20 cellular contexts compared by ENCODE assay signal in genomic region chr10:111709630-111710029, GRCh38.
DNase-seq lines count a peak whose midpoint lies in the region; ATAC-seq and TF ChIP-seq lines count a peak whose summit lies in the region.
"Had no signal": no experiment of that assay in that cellular context is flagged by ENCODE, and none has a peak within 500 bp of the region (broad histone marks: within the 10 kb centered on the region; RNA-seq: fewer than 3 reads in every experiment).

No MANE protein-coding gene starts in this region.

- no peaks in the 10 kb centered on the region for H3K9me2 ChIP-seq in GM23248 (ENCODE audit: insufficient read depth)

- H2AK5ac ChIP-seq in neuronal stem cell (ENCODE audit: low read depth, low read length), result no peak overlapping the region

- H3K4me1 ChIP-seq in GM23248 (ENCODE audit: insufficient read depth) (peaks cover 53% of the 10 kb centered on the region), neuronal stem cell (ENCODE audit: control insufficient read depth in 2 of 2, insufficient read depth in 1 of 2, low read depth in 1 of 2, low read length in 2 of 2) (no peaks in the 10 kb centered on the region), foreskin keratinocyte (no peaks in the 10 kb centered on the region)
- H3K4me1 ChIP-seq: BE2C; BLaER1 treated with 17β-estradiol and CSF1 and Interleukin-3, amounts not matched to agents 10 nM and 100 nM; HAP-1 had no signal

- H3K18ac ChIP-seq in neuronal stem cell (ENCODE audit: low read length), result no peak overlapping the region

- H4K8ac ChIP-seq in neuronal stem cell (ENCODE audit: low read depth, low read length), result no peak overlapping the region

- CTCF ChIA-PET in T-cell (lab: Charles Lee), result no interaction called here

- no peak overlapping the region for H3K4ac ChIP-seq in neuronal stem cell (ENCODE audit: low read length)

- no peaks in the 10 kb centered on the region for H3K9me3 ChIP-seq in GM23248 (ENCODE audit: low read depth)
- peaks cover 0 to 4% of the 10 kb centered on the region in 2 donors for H3K9me3 ChIP-seq in neuronal stem cell (replicated peaks in 1 of 2; ENCODE audit: control insufficient read depth in 2 of 2, insufficient read depth in 1 of 2, low read depth in 1 of 2, low read length in 2 of 2)
- H3K9me3 ChIP-seq: BE2C, HAP-1 had no signal

- H3K23ac ChIP-seq in neuronal stem cell (ENCODE audit: low read depth, low read length, poor library complexity), result no peak overlapping the region

- H3F3A ChIP-seq in GM23248 (ENCODE audit: insufficient read depth), result peaks cover 44% of the 10 kb centered on the region

- no peaks in the 10 kb centered on the region for H3K36me3 Mint-ChIP-seq in T-cell
- H3K36me3 Mint-ChIP-seq: CD14-positive monocyte had no signal

- H3K27me3 ChIP-seq in GM23248 (replicated peaks; ENCODE audit: insufficient read depth) (no peaks in the 10 kb centered on the region), neuronal stem cell (ENCODE audit: control insufficient read depth in 3 of 3, insufficient read depth in 3 of 3, low read depth in 1 of 3, low read length in 3 of 3) (no peaks in the 10 kb centered on the region), foreskin keratinocyte (no peaks in the 10 kb centered on the region)
- H3K27me3 ChIP-seq: BE2C; BLaER1 treated with 17β-estradiol and CSF1 and Interleukin-3, amounts not matched to agents 10 nM and 100 nM had no signal

- H3K9ac ChIP-seq in GM23248 (no peak overlapping the region), neuronal stem cell (ENCODE audit: low read depth, low read length, poor library complexity) (no peak overlapping the region)
- H3K9ac ChIP-seq: BLaER1 treated with 17β-estradiol and CSF1 and Interleukin-3, amounts not matched to agents 10 nM and 100 nM had no signal

- no peaks in the 10 kb centered on the region for H3K36me3 ChIP-seq in GM23248 (ENCODE audit: low read depth)
- no peaks in the 10 kb centered on the region for H3K36me3 ChIP-seq in neuronal stem cell (replicated peaks in 1 of 2; ENCODE audit: control insufficient read depth in 2 of 2, insufficient read depth in 2 of 2, low read length in 2 of 2)
- H3K36me3 ChIP-seq: BE2C; BLaER1 treated with 17β-estradiol and CSF1 and Interleukin-3, amounts not matched to agents 10 nM and 100 nM; HAP-1 had no signal

- peak overlapping the region; percentile 1 for H3K4me2 ChIP-seq in GM23248 (ENCODE audit: unreplicated experiment)
- no peak overlapping the region for H3K4me2 ChIP-seq in neuronal stem cell (ENCODE audit: insufficient read depth, low read length, poor library complexity, severe bottlenecking)
- H3K4me2 ChIP-seq: BLaER1 treated with 17β-estradiol and CSF1 and Interleukin-3, amounts not matched to agents 10 nM and 100 nM had no signal

- no peaks in the 10 kb centered on the region for H3K27me3 Mint-ChIP-seq in T-cell
- H3K27me3 Mint-ChIP-seq: CD4-positive, alpha-beta T cell; CD8-positive, alpha-beta memory T cell had no signal

- TF ChIP-seq CTCF in fibroblast of the aortic adventitia (IDR thresholded peaks at IDR 0.05; ENCODE audit: insufficient read depth, low read length) (no peak), foreskin keratinocyte (conservative IDR thresholded peaks at IDR 0.05) (no peak), GM13976 (IDR thresholded peaks at IDR 0.05; ENCODE audit: borderline replicate concordance, control extremely low read depth, extremely low read depth, insufficient read depth, missing control alignments) (no peak)

- no peak overlapping the region for H3K14ac ChIP-seq in neuronal stem cell (ENCODE audit: low read length)

- H3K4me3 ChIP-seq in GM23248 (no peak overlapping the region), fibroblast of the aortic adventitia (ENCODE audit: low read depth, low read length) (no peak overlapping the region), neuronal stem cell (ENCODE audit: low read length in 2 of 2) (no peak overlapping the region)
- H3K4me3 ChIP-seq: BLaER1 treated with 17β-estradiol and CSF1 and Interleukin-3, amounts not matched to agents 10 nM and 100 nM; HAP-1 had no signal

- H2BK120ac ChIP-seq in neuronal stem cell (ENCODE audit: low read depth, low read length), result no peak overlapping the region

- no peak overlapping the region for H2BK5ac ChIP-seq in neuronal stem cell (ENCODE audit: low read length)

- DNase-seq in GM23248, result peak; percentile 44
- peak; percentile 15 for DNase-seq in fibroblast of the aortic adventitia (ENCODE audit: low read depth)
- no peak for DNase-seq in neuronal stem cell (ENCODE audit: low spot score)
- DNase-seq in T-cell, result no peak
- no peak for DNase-seq in foreskin keratinocyte
- DNase-seq in GM13976 (ENCODE audit: low spot score), result no peak
- DNase-seq: AML-193; BE2C; Calu3; CD4-positive, alpha-beta T cell; CD8-positive, alpha-beta memory T cell; COR-L47; DMS53; DMS79 treated with DMSO at 0.1 percent for 48 hours; GF-D8; GOT3; HFFc6 had no signal

- H3K27ac Mint-ChIP-seq in T-cell, result no peak overlapping the region
- H3K27ac Mint-ChIP-seq: CD14-positive monocyte; CD4-positive, alpha-beta T cell; CD8-positive, alpha-beta memory T cell; HFFc6 had no signal

- H2AFZ ChIP-seq in GM23248 (peak overlapping the region; percentile 24), neuronal stem cell (ENCODE audit: low read length) (peak overlapping the region; percentile 11)

- POLR2A ChIA-PET in T-cell (lab: Charles Lee), result no interaction called here

- H2BK15ac ChIP-seq in neuronal stem cell (ENCODE audit: low read length), result no peak overlapping the region

- in situ Hi-C loops in GM23248 (cut with MboI), result no loop called here
- in situ Hi-C loops in GM13976 (cut with MboI; ENCODE audit: low sequenced_read_pairs, unreplicated experiment), result no loop called here

- H3K27ac ChIP-seq in GM23248, result 0 out of 2 replicates have a peak overlapping the region, but pooled peaks have one; percentile 23
- H3K27ac ChIP-seq in neuronal stem cell (replicated peaks; ENCODE audit: low read length), result no peak overlapping the region
- H3K27ac ChIP-seq in foreskin keratinocyte, result no peak overlapping the region
- H3K27ac ChIP-seq: BLaER1 treated with 17β-estradiol and CSF1 and Interleukin-3, amounts not matched to agents 10 nM and 100 nM had no signal

- H3K4me3 Mint-ChIP-seq in T-cell, result no peak overlapping the region
- H3K4me3 Mint-ChIP-seq: CD14-positive monocyte; CD4-positive, alpha-beta T cell; HFFc6 had no signal

- no peaks in the 10 kb centered on the region for H3K79me2 ChIP-seq in GM23248 (ENCODE audit: insufficient read depth)

- no peak overlapping the region for H2BK12ac ChIP-seq in neuronal stem cell (ENCODE audit: low read length)

- H4K20me1 ChIP-seq in GM23248 (ENCODE audit: insufficient read depth), result no peaks in the 10 kb centered on the region
- H4K20me1 ChIP-seq: BLaER1 treated with 17β-estradiol and CSF1 and Interleukin-3, amounts not matched to agents 10 nM and 100 nM had no signal

- no peaks in the 10 kb centered on the region for H3K4me1 Mint-ChIP-seq in T-cell
- H3K4me1 Mint-ChIP-seq: CD14-positive monocyte; CD8-positive, alpha-beta memory T cell had no signal

- H4K91ac ChIP-seq in neuronal stem cell (ENCODE audit: low read depth, low read length, poor library complexity), result no peak overlapping the region

- WGBS in GM23248 (ENCODE audit: low coverage in 1 of 2, low lambda C conversion rate in 2 of 2, missing lambda C conversion rate in 2 of 2), 2 experiments, result 32 to 37% methylated on average over 4 of the region's 4 CpGs
- no CpG with 5 or more reads among the region's 4 CpGs for WGBS in neuronal stem cell (ENCODE audit: extremely low coverage in 2 of 2, insufficient read length in 2 of 2, insufficient replicate concordance in 1 of 2), 2 donors

- ATAC-seq in T-cell (replicated peaks in 1 of 4), result no peak
- no peak for ATAC-seq in foreskin keratinocyte

- H3K9me3 Mint-ChIP-seq in T-cell, result peaks cover 0 to 3% (median 0%) of the 10 kb centered on the region in 3 donors

- H3K79me1 ChIP-seq in neuronal stem cell (ENCODE audit: low read depth, low read length), result no peaks in the 10 kb centered on the region

Comparison
In these comparisons a context has a peak if more than half of its experiments do, and no peak if none do; other contexts are left out.
1. DNase-seq: peak in GM23248 (single experiment) and fibroblast of the aortic adventitia (single experiment); none in neuronal stem cell (single experiment), T-cell (0 of 34), foreskin keratinocyte (0 of 2) and GM13976 (single experiment).